8 cellular contexts compared by ENCODE assay signal in the genomic region with DNA sequence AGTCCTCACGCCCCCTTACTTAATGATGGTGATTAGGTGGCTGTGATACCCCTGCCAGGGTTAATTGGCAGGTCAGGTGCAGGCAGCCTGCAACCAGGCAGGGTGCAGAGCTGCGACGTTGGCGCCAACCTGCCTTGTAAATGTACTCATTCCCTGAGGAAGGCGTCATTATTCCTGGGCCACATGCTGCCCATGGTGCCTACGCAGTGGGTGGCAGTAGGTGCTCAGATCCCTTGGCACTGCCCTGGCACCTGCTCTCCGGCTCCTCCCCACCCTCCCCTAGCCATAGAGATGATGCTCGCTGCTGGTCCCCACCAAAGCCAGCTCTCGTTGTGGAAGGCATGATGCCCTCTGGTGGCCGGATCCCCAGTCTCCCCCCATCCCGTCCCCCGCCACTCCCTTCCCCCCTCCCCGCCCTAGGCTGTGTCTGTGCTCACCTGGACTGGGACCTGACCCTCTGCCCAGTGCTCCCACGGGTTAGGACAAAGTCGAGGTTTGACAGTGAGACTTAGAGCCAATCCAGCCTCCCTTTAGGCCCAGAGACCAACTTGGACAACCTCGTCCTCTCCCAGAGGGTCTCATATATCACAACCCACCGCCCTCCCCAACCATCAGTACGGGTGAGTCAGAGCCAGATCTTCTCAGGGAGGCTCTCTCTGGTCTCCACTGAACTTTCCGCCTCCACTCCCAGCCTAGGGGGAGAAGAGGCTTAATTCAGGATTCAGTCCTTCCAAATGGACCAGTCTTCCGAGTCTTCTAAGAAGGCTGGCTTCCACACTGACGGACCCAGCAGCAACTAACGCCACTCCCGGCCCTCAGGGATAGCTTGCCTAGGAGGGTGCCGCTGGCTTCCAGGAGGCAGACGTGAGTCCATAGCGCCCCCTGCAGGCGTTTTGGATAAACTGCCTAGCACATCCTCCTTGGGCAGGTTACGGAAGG. TPM values are rescaled to one million over a fixed set of nuclear protein-coding genes. Genes with fewer than 3 reads are reported as not detected.
DNase-seq lines count a peak whose midpoint lies in the region; ATAC-seq and TF ChIP-seq lines count a peak whose summit lies in the region.

No MANE protein-coding gene starts in this region.

- intact Hi-C loops in PC-9 (cut with micrococcal nuclease; ENCODE audit: unreplicated experiment) = loop anchor here (1.0 kb wide), 3 partner anchors 55 to 81 kb away; no protein-coding TSS in a partner anchor

- no peaks in the 10 kb centered on the region for H3K9me2 ChIP-seq in PC-9 (ENCODE audit: insufficient read depth)

- H3K36me3 ChIP-seq in KOPT-K1 (ENCODE audit: insufficient read depth, low read length) = peaks cover 19% of the 10 kb centered on the region; the same call in 1 of the 2 replicates
- no peaks in the 10 kb centered on the region; the same call in 1 of the 2 replicates for H3K36me3 ChIP-seq in PC-9 (ENCODE audit: low read depth)
- peaks cover 0 to 11% of the 10 kb centered on the region in 2 donors for H3K36me3 ChIP-seq in esophagus (ENCODE audit: control insufficient read depth in 2 of 2, insufficient read depth in 2 of 2, low read length in 1 of 2)

- peaks cover 12% of the 10 kb centered on the region for H3K79me2 ChIP-seq in PC-9 (ENCODE audit: low read depth)

- H3K27me3 ChIP-seq in PC-9 (ENCODE audit: insufficient read depth, low read depth) (no peaks in the 10 kb centered on the region), esophagus (ENCODE audit: control insufficient read depth in 1 of 2, insufficient read depth in 2 of 2, low read length in 2 of 2) (no peaks in the 10 kb centered on the region)

- no peaks in the 10 kb centered on the region for H3K9me3 ChIP-seq in KOPT-K1 (ENCODE audit: insufficient read depth, low read length, poor library complexity, severe bottlenecking)
- H3K9me3 ChIP-seq in PC-9 (ENCODE audit: insufficient read depth, low read depth) = no peaks in the 10 kb centered on the region
- no peaks in the 10 kb centered on the region for H3K9me3 ChIP-seq in esophagus (ENCODE audit: control insufficient read depth in 2 of 2, insufficient read depth in 1 of 2, low read depth in 1 of 2, low read length in 1 of 2)

- H2AFZ ChIP-seq in PC-9 = no peak overlapping the region; the same call in 1 of the 2 replicates

- TF ChIP-seq CTCF in PC-9 (conservative IDR thresholded peaks at IDR 0.05) = peak; percentile 98

- peak; percentile 85 for DNase-seq in GM03348 (ENCODE audit: low spot score)
- DNase-seq in PC-9 = peak; percentile 66 to 83
- DNase-seq in activated T-cell treated with anti-CD3 and anti-CD28 coated beads for 48 hours (ENCODE audit: low read depth) = peak; percentile 82
- DNase-seq in mucosa of gallbladder (ENCODE audit: low spot score) = peak; percentile 87
- peak; percentile 60 to 85 for DNase-seq in stimulated activated CD8-positive, alpha-beta memory T cell treated with anti-CD3 and anti-CD28 coated beads, Interleukin-4, amount 100 ng/mL, for 4 hours (ENCODE audit: low read depth in 2 of 2, low spot score in 1 of 2)

- H3K27ac ChIP-seq in KOPT-K1 (ENCODE audit: low read depth, low read length, poor library complexity, severe bottlenecking) = peak overlapping the region; percentile 28
- no peak overlapping the region for H3K27ac ChIP-seq in PC-9
- H3K27ac ChIP-seq in esophagus (ENCODE audit: low read depth in 2 of 2, low read length in 1 of 2) = peak overlapping the region; percentile 45 to 60

- H3K4me2 ChIP-seq in PC-9 = peak overlapping the region; percentile 69

- POLR2A ChIA-PET in PC-9 (lab: Charles Lee; ENCODE audit: unreplicated experiment) = interaction anchor here (0.5 to 0.7 kb wide), 3 partner anchors 231 to 608 kb away, joined by 3 read pairs; no protein-coding TSS in a partner anchor

- H3K4me1 ChIP-seq in PC-9 (replicated peaks; ENCODE audit: insufficient read depth) = peaks cover 12% of the 10 kb centered on the region
- H3K4me1 ChIP-seq in esophagus (ENCODE audit: control insufficient read depth in 2 of 2, insufficient read depth in 2 of 2, low read length in 1 of 2) = peaks cover 0 to 3% of the 10 kb centered on the region in 2 donors

- peaks cover 14% of the 10 kb centered on the region; the same call in 1 of the 2 replicates for H3F3A ChIP-seq in PC-9 (ENCODE audit: insufficient read depth, low read depth)

- CTCF ChIA-PET in PC-9 (lab: Charles Lee) = interaction anchor here (0.5 to 1.5 kb wide), 13 partner anchors 39 to 219 kb away, joined by 3 to 20 read pairs (median 5); partner anchors contain the start of genes EFNA1 and THBS3

- ATAC-seq in HG03095 (IDR thresholded peaks at IDR 0.05; ENCODE audit: unreplicated experiment) = no peak

- 0 out of 2 replicates have a peak, but pooled peaks cover 5% of the 10 kb centered on the region for H4K20me1 ChIP-seq in PC-9 (ENCODE audit: insufficient read depth)

- peak overlapping the region; percentile 33; the same call in 1 of the 2 replicates for H3K4me3 ChIP-seq in PC-9
- no peak overlapping the region for H3K4me3 ChIP-seq in esophagus (ENCODE audit: low read depth in 1 of 2, low read length in 2 of 2)

- BruUV-seq in PC-9 (replicated peaks; lab: Mats Ljungman, UMichigan) = no TSS peak

- WGBS in esophagus, 2 donors = 7 to 8% methylated on average over 28 of the region's 28 CpGs

RNA-seq across cellular contexts. Expression of gene KRTCAP2, which starts 5.7 kb away (rescaled TPM):
- 112 and 156 TPM in 2 replicates for total RNA-seq in PC-9 (2021)
- polyA plus RNA-seq in esophagus = 100 to 1,000 TPM; 161 to 260 TPM
- 158 TPM for total RNA-seq in mucosa of gallbladder

RNA-seq across cellular contexts. Expression of gene TRIM46, which starts 6.2 kb away (rescaled TPM):
- total RNA-seq in PC-9 (2021) (6.0 and 6.2 TPM in 2 replicates), mucosa of gallbladder (0.83 TPM)
- polyA plus RNA-seq in esophagus = under 1 TPM; 0.19 to 0.47 TPM

RNA-seq across cellular contexts. Expression of gene DPM3, which starts 27.1 kb away (rescaled TPM):
- total RNA-seq in PC-9 (2021) = 83.7 and 127 TPM in 2 replicates
- 100 to 1,000 TPM; 103 to 248 TPM for polyA plus RNA-seq in esophagus
- 130 TPM for total RNA-seq in mucosa of gallbladder

RNA-seq across cellular contexts. Expression of gene SLC50A1, which starts 31.8 kb away (rescaled TPM):
- total RNA-seq in PC-9 (2021) = 54.9 and 67.6 TPM in 2 replicates
- polyA plus RNA-seq in esophagus = 10 to 100 TPM; 41.0 to 51.5 TPM
- 54.7 TPM for total RNA-seq in mucosa of gallbladder

RNA-seq across cellular contexts. Expression of gene EFNA1, which starts 39.8 kb away (rescaled TPM):
- total RNA-seq in PC-9 (2021) = 30.6 and 35.7 TPM in 2 replicates
- 10 to 100 TPM; 32.9 to 48.1 TPM for polyA plus RNA-seq in esophagus
- total RNA-seq in mucosa of gallbladder = 100.0 TPM
